Comparison of ENCODE assay signal across 9 cellular contexts in the genomic region with DNA sequence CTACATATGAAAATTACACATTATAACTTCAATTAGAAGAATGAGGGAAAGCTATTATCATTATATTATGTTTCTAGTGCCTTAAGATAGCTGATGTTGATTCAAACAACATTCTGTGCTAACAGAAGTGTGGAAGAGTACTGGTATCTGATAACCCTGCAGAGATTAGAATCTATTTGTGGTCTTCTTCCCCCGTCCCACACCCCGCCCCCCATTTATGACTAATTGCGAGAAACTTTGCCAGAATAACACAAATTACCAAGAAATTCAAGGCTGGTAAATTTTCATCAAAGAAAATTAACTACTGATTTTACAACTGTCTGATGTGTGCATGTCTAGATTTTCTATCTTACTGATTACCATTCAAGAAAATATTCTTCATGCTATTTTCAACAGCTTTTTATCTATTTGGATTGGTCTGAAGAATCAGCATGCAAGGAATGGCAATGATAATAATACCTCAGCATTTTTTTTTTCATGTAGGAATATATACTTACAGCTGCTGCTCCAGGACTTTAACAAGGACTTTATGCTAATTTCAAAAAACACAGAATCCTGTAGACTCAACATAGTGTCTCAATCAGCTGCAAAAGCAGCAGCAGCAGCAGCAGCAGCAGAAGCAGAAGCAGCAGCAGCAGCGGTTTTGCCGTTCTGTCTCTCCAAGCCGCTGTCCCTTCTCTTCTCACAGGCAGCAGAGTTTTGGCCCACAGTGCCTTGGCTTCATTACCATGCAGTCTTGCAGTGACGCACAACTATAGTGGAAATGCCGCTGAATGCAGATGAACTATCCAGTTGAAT.
DNase-seq lines count a peak whose midpoint lies in the region; ATAC-seq, FAIRE-seq and TF ChIP-seq lines count a peak whose summit lies in the region.
"Had no signal": no experiment of that assay in that cellular context is flagged by ENCODE, and none has a peak within 500 bp of the region (broad histone marks: within the 10 kb centered on the region; RNA-seq: fewer than 3 reads in every experiment).

No MANE protein-coding gene starts in this region.

- H3K9me3 Mint-ChIP-seq in CD4-positive, alpha-beta T cell: no peaks in the 10 kb centered on the region
- no peaks in the 10 kb centered on the region for H3K9me3 Mint-ChIP-seq in stimulated activated memory B cell treated with anti-CD40 and anti-IgM and Interleukin-4, amounts not matched to agents 10 μg/mL and 1 μg/mL and 100 μg/mL, for 72 hours

- peak overlapping the region; percentile 34 for H3K4me3 Mint-ChIP-seq in CD4-positive, alpha-beta T cell
- no peak overlapping the region for H3K4me3 Mint-ChIP-seq in stimulated activated memory B cell treated with anti-CD40 and anti-IgM and Interleukin-4, amounts not matched to agents 10 μg/mL and 1 μg/mL and 100 μg/mL, for 72 hours

- no peak for TF ChIP-seq CTCF in CD4-positive, alpha-beta T cell (IDR thresholded peaks at IDR 0.05)
- no peak for TF ChIP-seq CTCF in endothelial cell of umbilical vein (IDR thresholded peaks at IDR 0.05; ENCODE audit: extremely low read depth in 1 of 2, insufficient read depth in 1 of 2, low read depth in 1 of 2, low read length in 2 of 2)

- H3K4me3 ChIP-seq in endothelial cell of umbilical vein (replicated peaks in 1 of 3; ENCODE audit: insufficient read depth in 1 of 3, low read depth in 1 of 3, low read length in 3 of 3): no peak overlapping the region

- no peaks in the 10 kb centered on the region for H3K27me3 Mint-ChIP-seq in CD4-positive, alpha-beta T cell
- no peaks in the 10 kb centered on the region for H3K27me3 Mint-ChIP-seq in stimulated activated memory B cell treated with anti-CD40 and anti-IgM and Interleukin-4, amounts not matched to agents 10 μg/mL and 1 μg/mL and 100 μg/mL, for 72 hours

- H2AFZ ChIP-seq in endothelial cell of umbilical vein (ENCODE audit: low read depth, low read length): no peak overlapping the region

- peaks cover 31% of the 10 kb centered on the region for H3K79me2 ChIP-seq in endothelial cell of umbilical vein (ENCODE audit: control insufficient read depth, insufficient read depth, low read length)

- H3K36me3 Mint-ChIP-seq in CD4-positive, alpha-beta T cell (ENCODE audit: low read depth): peaks cover 33% of the 10 kb centered on the region
- H3K36me3 Mint-ChIP-seq in stimulated activated memory B cell treated with anti-CD40 and anti-IgM and Interleukin-4, amounts not matched to agents 10 μg/mL and 1 μg/mL and 100 μg/mL, for 72 hours: peaks cover 14% of the 10 kb centered on the region

- peak; percentile 71 for ATAC-seq in CD4-positive, alpha-beta T cell (ENCODE audit: poor library complexity)
- peak; percentile 72 to 77 for ATAC-seq in activated CD4-positive, CD25-positive, alpha-beta regulatory T cell treated with anti-CD3 and anti-CD28 coated beads, Interleukin-2, amount 50 U/mL, for 24 hours
- no peak for ATAC-seq in stimulated activated memory B cell treated with anti-CD40 and anti-IgM and Interleukin-4, amounts not matched to agents 10 μg/mL and 1 μg/mL and 100 μg/mL, for 72 hours

- H3K4me1 ChIP-seq in endothelial cell of umbilical vein (ENCODE audit: control insufficient read depth, extremely low read depth, insufficient read depth, low read length): peaks cover 6% of the 10 kb centered on the region

- no TSS peak for BruUV-seq in endothelial cell of umbilical vein (replicated peaks; lab: Mats Ljungman, UMichigan)

- POLR2A ChIA-PET in CD4-positive, alpha-beta T cell (lab: Charles Lee): interaction anchor here (1.3 kb wide), 1 partner anchor 127 kb away, joined by 3 read pairs; a partner anchor contains a TSS
- POLR2A ChIA-PET in endothelial cell of umbilical vein (lab: Charles Lee): interaction anchor here (0.5 to 0.9 kb wide), 2 partner anchors 15 to 126 kb away, joined by 3 to 4 read pairs; no protein-coding TSS in a partner anchor

- no peaks in the 10 kb centered on the region for H3K27me3 ChIP-seq in CD4-positive, alpha-beta T cell (ENCODE audit: control insufficient read depth, insufficient read depth, low read length)
- H3K27me3 ChIP-seq in endothelial cell of umbilical vein (ENCODE audit: control insufficient read depth in 2 of 2, insufficient read depth in 2 of 2, low read length in 2 of 2): no peaks in the 10 kb centered on the region

- peaks cover 0 to 2% of the 10 kb centered on the region in 2 experiments for H3K36me3 ChIP-seq in endothelial cell of umbilical vein (ENCODE audit: control insufficient read depth in 2 of 2, extremely low read depth in 1 of 2, insufficient read depth in 2 of 2, low read length in 2 of 2)

- intact Hi-C loops in CD4-positive, alpha-beta T cell (cut with DNase I, micrococcal nuclease): no loop called here
- intact Hi-C loops in endothelial cell of umbilical vein (cut with micrococcal nuclease): no loop called here

- no peaks in the 10 kb centered on the region for H3K9me3 ChIP-seq in CD4-positive, alpha-beta T cell (ENCODE audit: control insufficient read depth, low read length)
- no peaks in the 10 kb centered on the region for H3K9me3 ChIP-seq in endothelial cell of umbilical vein (replicated peaks; ENCODE audit: control insufficient read depth, insufficient read depth, low read length)

- peaks cover 57% of the 10 kb centered on the region for H3K4me1 Mint-ChIP-seq in CD4-positive, alpha-beta T cell (ENCODE audit: low read depth)
- peaks cover 18% of the 10 kb centered on the region for H3K4me1 Mint-ChIP-seq in stimulated activated memory B cell treated with anti-CD40 and anti-IgM and Interleukin-4, amounts not matched to agents 10 μg/mL and 1 μg/mL and 100 μg/mL, for 72 hours

- CTCF ChIA-PET in CD4-positive, alpha-beta T cell (lab: Charles Lee): interaction anchor here (0.8 kb wide), 1 partner anchor 9 kb away, joined by 3 read pairs; no protein-coding TSS in a partner anchor
- CTCF ChIA-PET in endothelial cell of umbilical vein (lab: Charles Lee): interaction anchor here (0.9 to 1.6 kb wide), 7 partner anchors 9 to 75 kb away, joined by 3 to 6 read pairs (median 3); no protein-coding TSS in a partner anchor

- no peak overlapping the region for H3K27ac ChIP-seq in CD4-positive, alpha-beta T cell (ENCODE audit: low read depth, low read length)
- no peak overlapping the region for H3K27ac ChIP-seq in endothelial cell of umbilical vein (ENCODE audit: insufficient read depth, low read depth, low read length)
- H3K27ac ChIP-seq: VCaP had no signal

- no peaks in the 10 kb centered on the region for H3K9me1 ChIP-seq in endothelial cell of umbilical vein (replicated peaks; ENCODE audit: control insufficient read depth, extremely low read depth, insufficient read depth, low read length)

- H3K9ac ChIP-seq in endothelial cell of umbilical vein (replicated peaks; ENCODE audit: extremely low read depth, insufficient read depth, low read length): no peak overlapping the region

- peak in 3 of 10 experiments; percentile 6 to 21 (median 8) for DNase-seq in CD4-positive, alpha-beta T cell
- no peak for DNase-seq in endothelial cell of umbilical vein (ENCODE audit: low read depth, low spot score)
- peak; percentile 75 for DNase-seq in occipital lobe (lab: John Stamatoyannopoulos, UW)
- no peak for DNase-seq in RPMI8226
- no peak for DNase-seq in DMS53 (lab: John Stamatoyannopoulos, UW)
- DNase-seq in GM12891 (ENCODE audit: insufficient read length, low spot score): no peak

- peak overlapping the region; percentile 63 for H3K27ac Mint-ChIP-seq in CD4-positive, alpha-beta T cell
- H3K27ac Mint-ChIP-seq in stimulated activated memory B cell treated with anti-CD40 and anti-IgM and Interleukin-4, amounts not matched to agents 10 μg/mL and 1 μg/mL and 100 μg/mL, for 72 hours: no peak overlapping the region

- H4K20me1 ChIP-seq in endothelial cell of umbilical vein (replicated peaks; ENCODE audit: control insufficient read depth, extremely low read depth, insufficient read depth, low read length): peaks cover 9% of the 10 kb centered on the region

- no peak overlapping the region for H3K4me2 ChIP-seq in endothelial cell of umbilical vein (ENCODE audit: insufficient read depth, low read length)

- FAIRE-seq in endothelial cell of umbilical vein (lab: Jason Lieb, UNC): no peak
- FAIRE-seq in GM12891 (lab: Jason Lieb, UNC): no peak

- dilution Hi-C loops in endothelial cell of umbilical vein (cut with MboI; ENCODE audit: extremely low pct_ligation_motif_present, low sequenced_read_pairs): no loop called here

- TF ChIP-seq POLR2A in endothelial cell of umbilical vein (IDR thresholded peaks at IDR 0.05; ENCODE audit: low read depth, low read length) (no peak), GM12891 (IDR thresholded peaks at IDR 0.05; ENCODE audit: low read depth, low read length) (no peak)

TF ChIP-seq in endothelial cell of umbilical vein, 7 proteins besides CTCF, POLR2A, EP300 and RAD21 (continues in another document):
- no peak for TF ChIP-seq MYC (IDR thresholded peaks at IDR 0.05; ENCODE audit: low read depth, low read length)
- no peak for TF ChIP-seq POLR2AphosphoS5 (IDR thresholded peaks at IDR 0.05; ENCODE audit: insufficient read depth, low read depth, low read length)
- TF ChIP-seq FOS (IDR thresholded peaks at IDR 0.05; ENCODE audit: borderline replicate concordance, insufficient read depth, low read length): peak; percentile 21
- no peak for TF ChIP-seq JUN (IDR thresholded peaks at IDR 0.05; ENCODE audit: borderline replicate concordance, insufficient read depth, insufficient read length, low read depth)
- no peak for TF ChIP-seq EZH2 (IDR thresholded peaks at IDR 0.05; ENCODE audit: borderline replicate concordance, low read depth, low read length, severe bottlenecking)
- TF ChIP-seq, protein P1, sequence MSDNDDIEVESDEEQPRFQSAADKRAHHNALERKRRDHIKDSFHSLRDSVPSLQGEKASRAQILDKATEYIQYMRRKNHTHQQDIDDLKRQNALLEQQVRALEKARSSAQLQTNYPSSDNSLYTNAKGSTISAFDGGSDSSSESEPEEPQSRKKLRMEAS (IDR thresholded peaks at IDR 0.05; ENCODE audit: insufficient read depth, insufficient read length): no peak

TF ChIP-seq in GM12891, 5 proteins besides CTCF, POLR2A, EP300 and RAD21:
- TF ChIP-seq TAF1 (IDR thresholded peaks at IDR 0.05; ENCODE audit: low read depth, low read length) (no peak), SPI1 (IDR thresholded peaks at IDR 0.05; ENCODE audit: low read depth, low read length) (no peak), POLR2AphosphoS5 (IDR thresholded peaks at IDR 0.05; ENCODE audit: low read depth, low read length) (no peak), POU2F2 (IDR thresholded peaks at IDR 0.05; ENCODE audit: low read depth, low read length) (no peak), PAX5 (IDR thresholded peaks at IDR 0.05; ENCODE audit: insufficient read depth, low read length, severe bottlenecking) (no peak)
